Comparison of ENCODE assay signal across 8 cellular contexts in the genomic region with DNA sequence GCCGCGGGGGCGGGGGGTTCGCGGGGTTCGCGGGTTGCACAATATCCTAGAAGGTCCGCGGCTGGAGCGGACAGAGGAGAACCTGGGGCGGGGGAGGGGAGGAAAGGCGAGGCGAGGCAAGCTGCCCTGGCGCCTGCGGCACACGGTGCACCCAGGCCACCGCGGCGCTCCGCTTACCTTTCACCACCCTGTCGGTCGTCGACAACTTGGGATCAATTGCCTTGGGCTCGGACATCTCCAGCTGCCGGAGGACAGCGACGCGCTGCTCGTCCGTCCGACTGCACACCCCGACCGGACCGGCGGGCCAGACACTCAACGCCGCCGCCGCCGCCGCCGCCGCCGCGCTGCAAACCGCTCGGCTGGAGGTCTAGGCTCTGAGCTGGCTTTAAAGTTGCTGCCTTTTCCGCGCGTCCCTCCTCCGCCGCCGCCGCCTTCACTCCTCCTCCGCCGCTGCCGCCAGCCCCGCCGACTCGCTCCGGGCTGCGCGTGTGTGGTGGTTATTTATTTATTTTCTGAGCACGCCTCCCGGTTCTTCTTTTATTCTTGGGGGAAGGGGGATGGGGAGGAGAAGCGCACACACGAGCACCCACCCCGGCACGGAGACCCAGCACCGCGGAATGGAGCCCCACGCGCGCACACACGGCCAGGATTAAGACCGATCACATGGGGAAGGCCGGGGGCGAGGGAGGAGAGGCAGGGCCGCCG. TPM values are rescaled to one million over a fixed set of nuclear protein-coding genes. Genes with fewer than 3 reads are reported as not detected.
A peak's percentile ranks its signal among the peaks of the same experiment; 100 is the strongest.
DNase-seq lines count a peak whose midpoint lies in the region; ATAC-seq, FAIRE-seq and TF ChIP-seq lines count a peak whose summit lies in the region.

No MANE protein-coding gene starts in this region.

- 0 out of 2 replicates have a peak, but pooled peaks have one; percentile 20 for TF ChIP-seq POLR2A in H54 (IDR thresholded peaks at IDR 0.05; ENCODE audit: low read depth, low read length)

- no peaks in the 10 kb centered on the region for H3K27me3 Mint-ChIP-seq in central memory CD8-positive, alpha-beta T cell

- H3K4me3 ChIP-seq in GM06990 (replicated peaks; ENCODE audit: low read depth, low read length): peak overlapping the region; percentile 86

- H3K36me3 ChIP-seq in GM06990 (ENCODE audit: control insufficient read depth, insufficient read depth, low read length): no peaks in the 10 kb centered on the region

- TF ChIP-seq CTCF in GM06990 (IDR thresholded peaks at IDR 0.05; ENCODE audit: insufficient read depth, low read length, poor library complexity, severe bottlenecking): no peak

- peak; percentile 71 for DNase-seq in GM06990 (ENCODE audit: extremely low read depth, insufficient read length)
- DNase-seq in H54 (ENCODE audit: insufficient read length, low spot score): peak; percentile 10
- peak; percentile 52 for DNase-seq in M059J (ENCODE audit: low read depth)
- DNase-seq in UCSD-AML1 (lab: John Stamatoyannopoulos, UW; ENCODE audit: unreplicated experiment): peak; percentile 79
- DNase-seq in central memory CD8-positive, alpha-beta T cell (ENCODE audit: low spot score in 2 of 2): peak in 1 of 2 donors; percentile 48
- DNase-seq in kidney tubule cell (ENCODE audit: low spot score): peak; percentile 77
- peak; percentile 20 to 37 (median 32) for DNase-seq in stimulated activated CD4-positive, alpha-beta T cell treated with anti-CD3 and anti-CD28 coated beads, Interleukin-1b, Interleukin-23, amount 100 ng/mL, for 24 hours (ENCODE audit: low read depth in 4 of 4, low spot score in 1 of 4)
- DNase-seq in NCI-H1694 (lab: John Stamatoyannopoulos, UW): no peak

- H3K9me3 Mint-ChIP-seq in central memory CD8-positive, alpha-beta T cell: no peaks in the 10 kb centered on the region

- H3K27me3 ChIP-seq in GM06990 (replicated peaks; ENCODE audit: control insufficient read depth, insufficient read depth, low read length): no peaks in the 10 kb centered on the region

- peaks cover 45% of the 10 kb centered on the region for H3K4me1 Mint-ChIP-seq in central memory CD8-positive, alpha-beta T cell

- peak overlapping the region; percentile 94 for H3K27ac Mint-ChIP-seq in central memory CD8-positive, alpha-beta T cell (ENCODE audit: low read depth)

- ATAC-seq in central memory CD8-positive, alpha-beta T cell (replicated peaks; ENCODE audit: extremely low read depth, poor library complexity, severe bottlenecking): peak; percentile 30

- peaks cover 16% of the 10 kb centered on the region for H3K36me3 Mint-ChIP-seq in central memory CD8-positive, alpha-beta T cell (ENCODE audit: insufficient read depth)

- peak overlapping the region; percentile 95 for H3K4me3 Mint-ChIP-seq in central memory CD8-positive, alpha-beta T cell

- no peak for FAIRE-seq in H54 (lab: Jason Lieb, UNC)

RNA-seq across cellular contexts. Expression of a gene that starts 0.6 kb away (rescaled TPM):
- 21.7 and 30.3 TPM in 2 replicates for total RNA-seq in M059J (2014; rRNA removed; shearing (Covaris generic))
